In the genomic region with DNA sequence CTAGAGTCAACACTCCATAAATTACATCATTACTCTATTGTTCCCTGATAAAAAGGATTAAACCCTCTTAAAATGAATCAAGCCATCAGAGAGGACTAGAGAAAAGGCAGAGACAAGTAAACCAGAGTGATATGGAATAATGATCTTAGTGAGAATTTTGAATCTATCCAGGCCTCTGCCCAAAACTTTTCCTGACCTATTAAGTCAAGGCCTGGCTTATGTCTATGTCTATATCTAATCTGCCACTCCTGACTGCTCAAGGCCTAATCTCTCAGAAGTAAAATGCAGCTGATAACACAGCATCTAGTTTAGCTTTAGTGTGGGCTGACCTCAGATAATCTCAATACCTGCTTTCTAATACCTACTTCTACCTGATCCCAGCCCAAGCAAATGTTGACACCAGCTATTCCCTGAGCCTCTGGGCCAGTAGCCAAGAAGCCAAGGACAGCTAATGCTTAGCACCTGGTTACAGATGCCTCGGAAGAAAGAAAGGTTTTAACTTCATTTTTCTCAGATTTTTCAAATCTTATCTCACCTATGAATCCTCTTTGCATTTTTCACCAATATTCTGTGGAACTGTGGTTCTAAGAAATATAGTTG, we compare ENCODE assay signal across 23 cellular contexts.
"Had no signal": no experiment of that assay in that cellular context is flagged by ENCODE, and none has a peak within 500 bp of the region (broad histone marks: within the 10 kb centered on the region; RNA-seq: fewer than 3 reads in every experiment).

No MANE protein-coding gene starts in this region.

- H3K4me3 ChIP-seq: adrenal gland, coronary artery, esophagus muscularis mucosa, skin epidermis, suprapubic skin had no signal

- H3K4me1 Mint-ChIP-seq: activated CD8-positive, alpha-beta memory T cell treated with anti-CD3 and anti-CD28 coated beads, Interleukin-2, amount 10 ng/mL, durations not matched to agents 7 days and 5 days; central memory CD8-positive, alpha-beta T cell; nephron; T-cell had no signal

- H3K27ac Mint-ChIP-seq: activated CD4-positive, alpha-beta memory T cell treated with anti-CD3 and anti-CD28 coated beads for 36 hours; activated CD8-positive, alpha-beta memory T cell treated with anti-CD3 and anti-CD28 coated beads, Interleukin-2, amount 10 ng/mL, durations not matched to agents 7 days and 5 days; activated T-cell treated with anti-CD3 and anti-CD28 coated beads, Interleukin-2, amount 50 U/mL, for 24 hours; nephron; T-cell; type B pancreatic cell had no signal

- H3K27me3 ChIP-seq: adrenal gland, esophagus muscularis mucosa, suprapubic skin had no signal

- H3K4me1 ChIP-seq: adrenal gland, esophagus muscularis mucosa, suprapubic skin had no signal

- H3K27ac ChIP-seq: adrenal gland, coronary artery, esophagus muscularis mucosa, skin epidermis, suprapubic skin had no signal

- FAIRE-seq: keratinocyte had no signal

- H3K36me3 Mint-ChIP-seq: activated CD4-positive, alpha-beta memory T cell treated with anti-CD3 and anti-CD28 coated beads for 36 hours; activated CD8-positive, alpha-beta memory T cell treated with anti-CD3 and anti-CD28 coated beads, Interleukin-2, amount 10 ng/mL, durations not matched to agents 7 days and 5 days; T-cell had no signal

- DNase-seq: activated CD4-positive, alpha-beta memory T cell treated with anti-CD3 and anti-CD28 coated beads for 36 hours; activated CD4-positive, CD25-positive, alpha-beta regulatory T cell treated with anti-CD3 and anti-CD28 coated beads, Interleukin-2, amount 50 U/mL, for 72 hours; activated CD8-positive, alpha-beta memory T cell treated with anti-CD3 and anti-CD28 coated beads, Interleukin-2, amount 10 ng/mL, durations not matched to agents 7 days and 5 days; activated effector memory CD4-positive, alpha-beta T cell treated with Interleukin-2 at 50 U/mL for 16 hours; activated naive CD4-positive, alpha-beta T cell treated with anti-CD3 and anti-CD28 coated beads, Interleukin-2, amount 50 U/mL, for 16 hours; activated T-cell treated with anti-CD3 and anti-CD28 coated beads, Interleukin-2, amount 50 U/mL, for 24 hours; adrenal gland; mesenchymal stem cell; nucleus accumbens; right cardiac atrium; stimulated activated CD4-positive, alpha-beta T cell treated with anti-CD3 and anti-CD28 coated beads, Interleukin-4, amount 100 ng/mL, for 24 hours; stimulated activated naive CD4-positive, alpha-beta T cell treated with Interleukin-2 at 50 U/mL for 16 hours; T-cell; T-helper 9 cell had no signal

- H3K9me3 ChIP-seq: adrenal gland, esophagus muscularis mucosa, suprapubic skin had no signal

- H3K4me3 Mint-ChIP-seq: activated CD4-positive, alpha-beta memory T cell treated with anti-CD3 and anti-CD28 coated beads for 36 hours; activated CD8-positive, alpha-beta memory T cell treated with anti-CD3 and anti-CD28 coated beads, Interleukin-2, amount 10 ng/mL, durations not matched to agents 7 days and 5 days; activated T-cell treated with anti-CD3 and anti-CD28 coated beads, Interleukin-2, amount 50 U/mL, for 24 hours; central memory CD8-positive, alpha-beta T cell; nephron; T-cell; type B pancreatic cell had no signal

- H3K36me3 ChIP-seq: adrenal gland, esophagus muscularis mucosa, suprapubic skin had no signal

- H3K27me3 Mint-ChIP-seq: activated CD4-positive, alpha-beta memory T cell treated with anti-CD3 and anti-CD28 coated beads for 36 hours; activated CD8-positive, alpha-beta memory T cell treated with anti-CD3 and anti-CD28 coated beads, Interleukin-2, amount 10 ng/mL, durations not matched to agents 7 days and 5 days; activated T-cell treated with anti-CD3 and anti-CD28 coated beads, Interleukin-2, amount 50 U/mL, for 24 hours; central memory CD8-positive, alpha-beta T cell; T-cell; type B pancreatic cell had no signal

- ATAC-seq: activated CD8-positive, alpha-beta memory T cell treated with anti-CD3 and anti-CD28 coated beads, Interleukin-2, amount 10 ng/mL, durations not matched to agents 7 days and 5 days; left lobe of liver; right cardiac atrium; T-cell had no signal
